8 cellular contexts compared by ENCODE assay signal in the genomic region with DNA sequence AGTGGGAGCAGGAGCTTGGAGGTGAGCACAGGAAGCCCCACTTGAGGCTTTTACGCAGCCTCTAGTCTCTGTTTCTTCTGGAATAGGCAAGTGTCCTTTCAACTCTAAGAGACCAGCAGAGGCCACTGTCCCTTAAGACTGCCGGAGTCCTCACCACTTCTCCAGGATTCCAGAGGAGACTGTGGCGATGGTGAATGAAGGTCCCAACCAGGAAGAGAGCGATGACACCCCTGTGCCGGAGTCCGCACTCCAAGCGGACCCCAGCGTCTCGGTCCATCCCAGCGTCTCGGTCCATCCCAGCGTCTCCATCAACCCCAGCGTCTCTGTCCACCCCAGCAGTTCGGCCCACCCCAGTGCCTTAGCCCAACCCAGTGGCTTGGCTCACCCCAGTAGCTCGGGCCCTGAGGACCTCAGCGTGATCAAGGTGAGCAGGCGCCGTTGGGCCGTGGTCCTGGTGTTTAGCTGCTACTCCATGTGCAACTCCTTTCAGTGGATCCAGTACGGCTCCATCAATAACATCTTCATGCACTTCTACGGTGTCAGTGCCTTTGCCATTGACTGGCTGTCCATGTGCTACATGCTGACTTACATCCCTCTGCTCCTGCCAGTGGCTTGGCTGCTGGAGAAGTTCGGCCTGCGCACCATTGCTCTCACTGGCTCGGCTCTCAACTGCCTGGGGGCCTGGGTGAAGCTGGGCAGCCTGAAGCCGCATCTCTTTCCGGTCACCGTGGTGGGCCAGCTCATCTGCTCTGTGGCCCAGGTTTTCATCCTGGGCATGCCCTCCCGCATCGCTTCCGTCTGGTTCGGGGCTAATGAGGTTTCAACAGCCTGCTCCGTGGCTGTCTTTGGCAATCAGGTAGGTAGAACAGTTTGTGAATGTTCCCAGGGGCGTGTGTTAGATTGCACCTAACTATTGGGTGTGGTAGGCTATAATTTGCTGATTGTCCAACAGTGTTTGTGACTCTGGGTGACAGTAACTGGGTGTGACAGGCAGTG. TPM values are rescaled to one million over a fixed set of nuclear protein-coding genes. Genes with fewer than 3 reads are reported as not detected.
A peak's percentile ranks its signal among the peaks of the same experiment; 100 is the strongest.
DNase-seq lines count a peak whose midpoint lies in the region; ATAC-seq, FAIRE-seq and TF ChIP-seq lines count a peak whose summit lies in the region.

No MANE protein-coding gene starts in this region.

- H3K27ac Mint-ChIP-seq in CD4-positive, alpha-beta memory T cell = peak overlapping the region in 6 of 7 donors; percentile 14 to 96 (median 42)
- no peak overlapping the region for H3K27ac Mint-ChIP-seq in WTC11

- intact Hi-C loops in CD4-positive, alpha-beta memory T cell (cut with micrococcal nuclease) = loop anchor here (5.0 kb wide), 1 partner anchor 328 kb away; no protein-coding TSS in a partner anchor
- intact Hi-C loops in left ventricle myocardium inferior (cut with micrococcal nuclease) = loop anchor here (2.0 kb wide), 1 partner anchor 76 kb away; no protein-coding TSS in a partner anchor

- FAIRE-seq in GM19239 (lab: Jason Lieb, UNC) = no peak

- H3K4me3 ChIP-seq in CD4-positive, alpha-beta memory T cell (ENCODE audit: low read length in 2 of 2) = peak overlapping the region; percentile 29 to 60
- H3K4me3 ChIP-seq in left ventricle myocardium inferior (peak overlapping the region; percentile 73), rectal smooth muscle tissue (ENCODE audit: low read length) (peak overlapping the region; percentile 84)

- H3K27me3 ChIP-seq in CD4-positive, alpha-beta memory T cell (ENCODE audit: insufficient read depth, low read length) = no peaks in the 10 kb centered on the region
- no peaks in the 10 kb centered on the region for H3K27me3 ChIP-seq in left ventricle myocardium inferior (ENCODE audit: low read depth)
- H3K27me3 ChIP-seq in rectal smooth muscle tissue (ENCODE audit: control insufficient read depth, insufficient read depth, low read length) = no peaks in the 10 kb centered on the region

- no peaks in the 10 kb centered on the region for H3K9me3 ChIP-seq in CD4-positive, alpha-beta memory T cell (ENCODE audit: control insufficient read depth in 1 of 2, low read length in 2 of 2)
- H3K9me3 ChIP-seq in left ventricle myocardium inferior (replicated peaks) = peaks cover 4% of the 10 kb centered on the region

- H3K9ac ChIP-seq in rectal smooth muscle tissue (ENCODE audit: low read length) = peak overlapping the region; percentile 59

- peaks cover 0 to 3% of the 10 kb centered on the region in 2 donors for H3K36me3 Mint-ChIP-seq in CD4-positive, alpha-beta memory T cell
- no peaks in the 10 kb centered on the region for H3K36me3 Mint-ChIP-seq in WTC11

- H3K27me3 Mint-ChIP-seq in CD4-positive, alpha-beta memory T cell = no peaks in the 10 kb centered on the region
- no peaks in the 10 kb centered on the region; the same call in none of the 2 replicates for H3K27me3 Mint-ChIP-seq in WTC11 (ENCODE audit: low read depth)

- DNase-seq in CD4-positive, alpha-beta memory T cell = no peak
- DNase-seq in WTC11 (ENCODE audit: low spot score) (peak; percentile 19), left ventricle myocardium inferior (no peak), GM19239 (ENCODE audit: insufficient read length, low spot score) (no peak)
- DNase-seq in activated CD4-positive, alpha-beta T cell treated with anti-CD3 and anti-CD28 coated beads for 4 hours = no peak
- no peak for DNase-seq in stimulated activated CD4-positive, alpha-beta T cell treated with anti-CD3 and anti-CD28 coated beads, Interleukin-2, amount 100 ng/mL, for 24 hours

- POLR2A ChIA-PET in CD4-positive, alpha-beta memory T cell (lab: Charles Lee; ENCODE audit: partially characterized antibody) = interaction anchor here (0.6 to 3.0 kb wide), 6 partner anchors 8 to 81 kb away, joined by 3 to 30 read pairs (median 8); partner anchors contain the start of genes ERG28 and TTLL5
- POLR2A ChIA-PET in WTC11 (lab: Charles Lee) = interaction anchor here (2.1 kb wide), 1 partner anchor 82 kb away, joined by 17 read pairs; the partner anchor contains the start of genes ERG28 and TTLL5

- peak; percentile 2 for ATAC-seq in HG02642 (IDR thresholded peaks at IDR 0.05; ENCODE audit: poor library complexity, unreplicated experiment)
- peak; percentile 26 for ATAC-seq in WTC11

- no peaks in the 10 kb centered on the region for H3K9me3 Mint-ChIP-seq in CD4-positive, alpha-beta memory T cell
- no peaks in the 10 kb centered on the region for H3K9me3 Mint-ChIP-seq in WTC11

- CTCF ChIA-PET in CD4-positive, alpha-beta memory T cell (lab: Charles Lee; ENCODE audit: partially characterized antibody) = interaction anchor here (0.6 to 11.0 kb wide), 12 partner anchors 10 to 404 kb away, joined by 3 to 388 read pairs (median 10); partner anchors contain the start of genes BATF, ERG28 and TTLL5
- CTCF ChIA-PET in WTC11 (lab: Charles Lee) = interaction anchor here (0.6 to 8.0 kb wide), 22 partner anchors 10 to 402 kb away, joined by 3 to 198 read pairs (median 7); partner anchors contain the start of genes ERG28, TGFB3 and TTLL5

- H3K27ac ChIP-seq in CD4-positive, alpha-beta memory T cell (ENCODE audit: low read depth, low read length) = peak overlapping the region; percentile 43
- peak overlapping the region; percentile 87 for H3K27ac ChIP-seq in left ventricle myocardium inferior (replicated peaks)
- H3K27ac ChIP-seq in rectal smooth muscle tissue (ENCODE audit: low read depth, low read length) = peak overlapping the region; percentile 77

- peaks cover 22% of the 10 kb centered on the region for H3K4me1 ChIP-seq in CD4-positive, alpha-beta memory T cell (ENCODE audit: insufficient read depth, low read length)
- peaks cover 44% of the 10 kb centered on the region for H3K4me1 ChIP-seq in left ventricle myocardium inferior
- H3K4me1 ChIP-seq in rectal smooth muscle tissue (ENCODE audit: control insufficient read depth, insufficient read depth, low read length) = peaks cover 12% of the 10 kb centered on the region

- H3K36me3 ChIP-seq in CD4-positive, alpha-beta memory T cell (ENCODE audit: insufficient read depth, low read length) = no peaks in the 10 kb centered on the region
- no peaks in the 10 kb centered on the region for H3K36me3 ChIP-seq in left ventricle myocardium inferior
- H3K36me3 ChIP-seq in rectal smooth muscle tissue (ENCODE audit: control insufficient read depth, insufficient read depth, low read length) = no peaks in the 10 kb centered on the region

- H3K4me3 Mint-ChIP-seq in CD4-positive, alpha-beta memory T cell = peak overlapping the region; percentile 90 to 99 (median 95)
- no peak overlapping the region; the same call in 1 of the 2 replicates for H3K4me3 Mint-ChIP-seq in WTC11

- TF ChIP-seq CTCF in WTC11 (IDR thresholded peaks at IDR 0.05) (no peak), left ventricle myocardium inferior (IDR thresholded peaks at IDR 0.05; ENCODE audit: borderline replicate concordance) (peak; percentile 39)

- peaks cover 9 to 15% (median 13%) of the 10 kb centered on the region in 4 donors for H3K4me1 Mint-ChIP-seq in CD4-positive, alpha-beta memory T cell
- no peaks in the 10 kb centered on the region; the same call in 1 of the 2 replicates for H3K4me1 Mint-ChIP-seq in WTC11

TF ChIP-seq in WTC11, 78 proteins besides CTCF, POLR2A, EP300 and RAD21 (continues in another document):
- TF ChIP-seq, protein P1, sequence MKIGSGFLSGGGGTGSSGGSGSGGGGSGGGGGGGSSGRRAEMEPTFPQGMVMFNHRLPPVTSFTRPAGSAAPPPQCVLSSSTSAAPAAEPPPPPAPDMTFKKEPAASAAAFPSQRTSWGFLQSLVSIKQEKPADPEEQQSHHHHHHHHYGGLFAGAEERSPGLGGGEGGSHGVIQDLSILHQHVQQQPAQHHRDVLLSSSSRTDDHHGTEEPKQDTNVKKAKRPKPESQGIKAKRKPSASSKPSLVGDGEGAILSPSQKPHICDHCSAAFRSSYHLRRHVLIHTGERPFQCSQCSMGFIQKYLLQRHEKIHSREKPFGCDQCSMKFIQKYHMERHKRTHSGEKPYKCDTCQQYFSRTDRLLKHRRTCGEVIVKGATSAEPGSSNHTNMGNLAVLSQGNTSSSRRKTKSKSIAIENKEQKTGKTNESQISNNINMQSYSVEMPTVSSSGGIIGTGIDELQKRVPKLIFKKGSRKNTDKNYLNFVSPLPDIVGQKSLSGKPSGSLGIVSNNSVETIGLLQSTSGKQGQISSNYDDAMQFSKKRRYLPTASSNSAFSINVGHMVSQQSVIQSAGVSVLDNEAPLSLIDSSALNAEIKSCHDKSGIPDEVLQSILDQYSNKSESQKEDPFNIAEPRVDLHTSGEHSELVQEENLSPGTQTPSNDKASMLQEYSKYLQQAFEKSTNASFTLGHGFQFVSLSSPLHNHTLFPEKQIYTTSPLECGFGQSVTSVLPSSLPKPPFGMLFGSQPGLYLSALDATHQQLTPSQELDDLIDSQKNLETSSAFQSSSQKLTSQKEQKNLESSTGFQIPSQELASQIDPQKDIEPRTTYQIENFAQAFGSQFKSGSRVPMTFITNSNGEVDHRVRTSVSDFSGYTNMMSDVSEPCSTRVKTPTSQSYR (CRISPR knock-in tag; IDR thresholded peaks at IDR 0.05) = no peak
- TF ChIP-seq, protein P2, sequence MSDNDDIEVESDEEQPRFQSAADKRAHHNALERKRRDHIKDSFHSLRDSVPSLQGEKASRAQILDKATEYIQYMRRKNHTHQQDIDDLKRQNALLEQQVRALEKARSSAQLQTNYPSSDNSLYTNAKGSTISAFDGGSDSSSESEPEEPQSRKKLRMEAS (CRISPR knock-in tag; IDR thresholded peaks at IDR 0.05) = 0 out of 2 replicates have a peak, but pooled peaks have one; percentile 4
- no peak for TF ChIP-seq ZNF317 (CRISPR knock-in tag; IDR thresholded peaks at IDR 0.05; ENCODE audit: borderline replicate concordance, low read depth)
- TF ChIP-seq ZNF121 (CRISPR knock-in tag; IDR thresholded peaks at IDR 0.05) = 0 out of 2 replicates have a peak, but pooled peaks have one; percentile 5

RNA-seq across cellular contexts. Expression of gene FLVCR2, which starts 0.7 kb away (rescaled TPM):
- total RNA-seq in CD4-positive, alpha-beta memory T cell = 1 to 10 TPM; 3.0 to 4.1 TPM
- polyA plus RNA-seq in CD4-positive, alpha-beta memory T cell = 1 to 10 TPM; 1.9 to 3.3 TPM
- total RNA-seq in WTC11 (2021) (6.6 to 12.9 TPM (median 8.1 TPM) in 3 replicates), left ventricle myocardium inferior (3.2 TPM)

RNA-seq across cellular contexts. Expression of gene BATF, which starts 56.8 kb away (rescaled TPM):
- 10 to 100 TPM; 17.1 to 20.6 TPM for total RNA-seq in CD4-positive, alpha-beta memory T cell
- 10 to 100 TPM; 46.6 to 53.8 TPM for polyA plus RNA-seq in CD4-positive, alpha-beta memory T cell
- 0.73 TPM in 1 of 3 replicates, not detected in the others for total RNA-seq in WTC11 (2021)
- 0.93 TPM for total RNA-seq in left ventricle myocardium inferior
